In genomic region chr14:103188691-103189480, GRCh38 we compare ENCODE assay signal across 8 cellular contexts.
DNase-seq lines count a peak whose midpoint lies in the region; ATAC-seq and TF ChIP-seq lines count a peak whose summit lies in the region.

No MANE protein-coding gene starts in this region.

- peak overlapping the region; percentile 50 for H3K4me3 ChIP-seq in AG10803 (ENCODE audit: low read length)
- H3K4me3 ChIP-seq in naive thymus-derived CD4-positive, alpha-beta T cell (ENCODE audit: low read length) = no peak overlapping the region

- DNase-seq in AG10803 (ENCODE audit: low read depth) = peak; percentile 29
- DNase-seq in endothelial cell (ENCODE audit: low spot score) = peak; percentile 57
- DNase-seq in naive thymus-derived CD4-positive, alpha-beta T cell = peak in 7 of 9 donors; percentile 3 to 16 (median 9)
- no peak for DNase-seq in NCI-H748 treated with DMSO at 0.1 percent for 48 hours (lab: John Stamatoyannopoulos, UW)
- DNase-seq in NCI-H2081 (lab: John Stamatoyannopoulos, UW) = no peak
- DNase-seq in DMS53 treated with DMSO at 0.1 percent for 48 hours (lab: John Stamatoyannopoulos, UW; ENCODE audit: unreplicated experiment) = no peak

- no peaks in the 10 kb centered on the region for H3K36me3 Mint-ChIP-seq in endothelial cell (ENCODE audit: low read depth, unreplicated experiment)
- H3K36me3 Mint-ChIP-seq in naive thymus-derived CD4-positive, alpha-beta T cell = no peaks in the 10 kb centered on the region

- CTCF ChIA-PET in naive thymus-derived CD4-positive, alpha-beta T cell (lab: Charles Lee) = no interaction called here

- no peak overlapping the region for H3K27ac Mint-ChIP-seq in endothelial cell (ENCODE audit: unreplicated experiment)
- H3K27ac Mint-ChIP-seq in naive thymus-derived CD4-positive, alpha-beta T cell = no peak overlapping the region

- ATAC-seq in SK-N-SH treated with all-trans-retinoic acid at 6 μM for 48 hours (peak; percentile 55; the same call in 2 of the 3 replicates), HG03571 (IDR thresholded peaks at IDR 0.05; ENCODE audit: unreplicated experiment) (no peak)
- ATAC-seq in naive thymus-derived CD4-positive, alpha-beta T cell = peak; percentile 42

- peaks cover 14% of the 10 kb centered on the region for H3K4me1 Mint-ChIP-seq in endothelial cell (ENCODE audit: unreplicated experiment)
- H3K4me1 Mint-ChIP-seq in naive thymus-derived CD4-positive, alpha-beta T cell = peaks cover 0 to 19% (median 10%) of the 10 kb centered on the region in 7 donors

- no peak overlapping the region for H3K27ac ChIP-seq in naive thymus-derived CD4-positive, alpha-beta T cell (ENCODE audit: low read depth, low read length)

- no peaks in the 10 kb centered on the region for H3K4me1 ChIP-seq in naive thymus-derived CD4-positive, alpha-beta T cell (ENCODE audit: control insufficient read depth in 2 of 2, insufficient read depth in 2 of 2, low read length in 2 of 2)

- POLR2A ChIA-PET in naive thymus-derived CD4-positive, alpha-beta T cell (lab: Charles Lee) = no interaction called here

- H3K27me3 Mint-ChIP-seq in endothelial cell (ENCODE audit: unreplicated experiment) = peaks cover 16% of the 10 kb centered on the region
- H3K27me3 Mint-ChIP-seq in naive thymus-derived CD4-positive, alpha-beta T cell = peaks cover 42 to 63% (median 52%) of the 10 kb centered on the region in 5 donors

- peaks cover 4% of the 10 kb centered on the region for H3K9me3 Mint-ChIP-seq in endothelial cell (ENCODE audit: unreplicated experiment)
- H3K9me3 Mint-ChIP-seq in naive thymus-derived CD4-positive, alpha-beta T cell = peaks cover 0 to 5% (median 0%) of the 10 kb centered on the region in 11 donors

- no peaks in the 10 kb centered on the region for H3K27me3 ChIP-seq in naive thymus-derived CD4-positive, alpha-beta T cell (ENCODE audit: control insufficient read depth in 2 of 2, insufficient read depth in 2 of 2, low read length in 2 of 2)

- intact Hi-C loops in naive thymus-derived CD4-positive, alpha-beta T cell (cut with micrococcal nuclease) = no loop called here

- peak overlapping the region; percentile 62 for H3K4me3 Mint-ChIP-seq in endothelial cell (ENCODE audit: unreplicated experiment)
- peak overlapping the region in 9 of 10 donors; percentile 12 to 66 (median 40) for H3K4me3 Mint-ChIP-seq in naive thymus-derived CD4-positive, alpha-beta T cell

- no peaks in the 10 kb centered on the region for H3K36me3 ChIP-seq in naive thymus-derived CD4-positive, alpha-beta T cell (ENCODE audit: control insufficient read depth in 2 of 3, insufficient read depth in 3 of 3, low read length in 3 of 3)

- H3K9me3 ChIP-seq in naive thymus-derived CD4-positive, alpha-beta T cell (ENCODE audit: control insufficient read depth in 2 of 3, low read length in 3 of 3) = no peaks in the 10 kb centered on the region

- TF ChIP-seq CTCF in AG10803 (conservative IDR thresholded peaks at IDR 0.05; ENCODE audit: low read length) (peak; percentile 1; the same call in 1 of the 2 replicates), endothelial cell (IDR thresholded peaks at IDR 0.05; ENCODE audit: unreplicated experiment) (no peak)

TF ChIP-seq in SK-N-SH treated with all-trans-retinoic acid at 6 μM for 48 hours, 23 proteins besides CTCF, POLR2A, EP300 and RAD21:
- TF ChIP-seq ZNF8 (CRISPR knock-in tag; IDR thresholded peaks at IDR 0.05) (no peak), TCF4 (CRISPR knock-in tag; IDR thresholded peaks at IDR 0.05; ENCODE audit: borderline replicate concordance) (no peak), CREB5 (CRISPR knock-in tag; IDR thresholded peaks at IDR 0.05; ENCODE audit: low read depth) (no peak), ZC3H10 (CRISPR knock-in tag; IDR thresholded peaks at IDR 0.05) (no peak), CSRNP3 (CRISPR knock-in tag; IDR thresholded peaks at IDR 0.05) (no peak), PPARA (CRISPR knock-in tag; IDR thresholded peaks at IDR 0.05; ENCODE audit: borderline replicate concordance) (no peak), OSR1 (CRISPR knock-in tag; IDR thresholded peaks at IDR 0.05) (no peak), ISL1 (CRISPR knock-in tag; IDR thresholded peaks at IDR 0.05) (no peak), CSDC2 (CRISPR knock-in tag; IDR thresholded peaks at IDR 0.05) (no peak), ESRRG (CRISPR knock-in tag; IDR thresholded peaks at IDR 0.05) (no peak)

Comparison
In these comparisons a context has a peak if more than half of its experiments do, and no peak if none do; other contexts are left out.
1. DNase-seq: peak in AG10803 (single experiment), endothelial cell (single experiment) and naive thymus-derived CD4-positive, alpha-beta T cell (7 of 9); none in NCI-H748 treated with DMSO at 0.1 percent for 48 hours (single experiment), NCI-H2081 (0 of 2) and DMS53 treated with DMSO at 0.1 percent for 48 hours (single experiment).